8 cellular contexts compared by ENCODE assay signal in genomic region chr19:13277104-13277809, GRCh38.
DNase-seq lines count a peak whose midpoint lies in the region; ATAC-seq and TF ChIP-seq lines count a peak whose summit lies in the region.

No MANE protein-coding gene starts in this region.

- no peaks in the 10 kb centered on the region for H3K79me2 ChIP-seq in GM23338 (replicated peaks; ENCODE audit: insufficient read depth)

- peaks cover 0 to 24% (median 15%) of the 10 kb centered on the region in 4 donors for H3K4me1 Mint-ChIP-seq in CD4-positive, CD25-positive, alpha-beta regulatory T cell
- H3K4me1 Mint-ChIP-seq in GM23338: peaks cover 5% of the 10 kb centered on the region; the same call in 2 of the 3 replicates

- TF ChIP-seq CTCF in GM23338 (conservative IDR thresholded peaks at IDR 0.05; ENCODE audit: low read depth in 2 of 2): peak; percentile 76 to 78
- TF ChIP-seq CTCF in left lung (IDR thresholded peaks at IDR 0.05): peak; percentile 59 to 81

- H3K27me3 ChIP-seq in CD4-positive, CD25-positive, alpha-beta regulatory T cell (ENCODE audit: control insufficient read depth, insufficient read depth, low read length): no peaks in the 10 kb centered on the region
- H3K27me3 ChIP-seq in GM23338 (ENCODE audit: insufficient read depth): no peaks in the 10 kb centered on the region
- H3K27me3 ChIP-seq in left lung: peaks cover 0 to 19% of the 10 kb centered on the region in 2 donors

- peak overlapping the region; percentile 30 for H3K27ac ChIP-seq in CD4-positive, CD25-positive, alpha-beta regulatory T cell (ENCODE audit: insufficient read depth, low read length, poor library complexity, severe bottlenecking)
- H3K27ac ChIP-seq in GM23338 (ENCODE audit: low read depth) (no peak overlapping the region), left lung (no peak overlapping the region)

- H3K4me1 ChIP-seq in CD4-positive, CD25-positive, alpha-beta regulatory T cell (ENCODE audit: control insufficient read depth, insufficient read depth, low read length, poor library complexity, severe bottlenecking): peaks cover 11% of the 10 kb centered on the region
- H3K4me1 ChIP-seq in GM23338 (ENCODE audit: insufficient read depth) (no peaks in the 10 kb centered on the region; the same call in 1 of the 2 replicates), left lung (peaks cover 0 to 4% of the 10 kb centered on the region in 2 donors)

- peak overlapping the region; percentile 38 to 82 (median 53) for H3K27ac Mint-ChIP-seq in CD4-positive, CD25-positive, alpha-beta regulatory T cell
- H3K27ac Mint-ChIP-seq in GM23338: no peak overlapping the region

- no peaks in the 10 kb centered on the region for H3F3A ChIP-seq in GM23338 (replicated peaks; ENCODE audit: low read depth)

- H3K9me3 Mint-ChIP-seq in CD4-positive, CD25-positive, alpha-beta regulatory T cell: peaks cover 0 to 2% (median 0%) of the 10 kb centered on the region in 7 donors
- peaks cover 15% of the 10 kb centered on the region for H3K9me3 Mint-ChIP-seq in GM23338

- intact Hi-C loops in left lung (cut with DNase I): loop anchor here in 1 of 2 donors (5.0 kb wide), 1 partner anchor 310 kb away; no protein-coding TSS in a partner anchor

- no peaks in the 10 kb centered on the region for H3K36me3 Mint-ChIP-seq in CD4-positive, CD25-positive, alpha-beta regulatory T cell
- H3K36me3 Mint-ChIP-seq in GM23338 (ENCODE audit: low read depth): peaks cover 38% of the 10 kb centered on the region

- no peak overlapping the region for H3K4me3 ChIP-seq in CD4-positive, CD25-positive, alpha-beta regulatory T cell (ENCODE audit: low read depth, low read length)
- H3K4me3 ChIP-seq in GM23338 (no peak overlapping the region), left lung (no peak overlapping the region)

- no peak overlapping the region for H2AFZ ChIP-seq in GM23338

- ATAC-seq in CD4-positive, CD25-positive, alpha-beta regulatory T cell (ENCODE audit: low read depth in 2 of 2): peak; percentile 85
- ATAC-seq in GM23338 (peak; percentile 90), left lung (peak; percentile 97), GM19023 (IDR thresholded peaks at IDR 0.05; ENCODE audit: unreplicated experiment) (no peak)
- peak; percentile 96 to 97 for ATAC-seq in activated CD4-positive, CD25-positive, alpha-beta regulatory T cell treated with anti-CD3 and anti-CD28 coated beads, Interleukin-2, amount 50 U/mL, for 24 hours

- H3K9me3 ChIP-seq in CD4-positive, CD25-positive, alpha-beta regulatory T cell (ENCODE audit: control insufficient read depth in 2 of 2, low read length in 2 of 2): no peaks in the 10 kb centered on the region
- H3K9me3 ChIP-seq in left lung: no peaks in the 10 kb centered on the region

- H3K36me3 ChIP-seq in CD4-positive, CD25-positive, alpha-beta regulatory T cell (ENCODE audit: control insufficient read depth, insufficient read depth, low read length): no peaks in the 10 kb centered on the region
- H3K36me3 ChIP-seq in GM23338 (ENCODE audit: insufficient read depth) (no peaks in the 10 kb centered on the region), left lung (no peaks in the 10 kb centered on the region)

- peaks cover 13% of the 10 kb centered on the region for H3K27me3 Mint-ChIP-seq in CD4-positive, CD25-positive, alpha-beta regulatory T cell
- H3K27me3 Mint-ChIP-seq in GM23338 (ENCODE audit: insufficient read depth, low read depth, poor library complexity): peaks cover 3% of the 10 kb centered on the region

- DNase-seq in CD4-positive, CD25-positive, alpha-beta regulatory T cell: peak; percentile 56 to 91 (median 82)
- peak; percentile 86 for DNase-seq in GM23338 (ENCODE audit: low spot score)
- peak; percentile 77 for DNase-seq in NCI-H2227 (lab: John Stamatoyannopoulos, UW; ENCODE audit: unreplicated experiment)
- DNase-seq in cerebellum (ENCODE audit: low spot score): peak; percentile 78
- DNase-seq in left lung: peak in 1 of 2 donors; percentile 43
- DNase-seq in stimulated activated CD4-positive, alpha-beta T cell treated with anti-CD3 and anti-CD28 coated beads, TNF-alpha, amount 100 ng/mL, for 24 hours (ENCODE audit: low read depth in 3 of 3): peak; percentile 39 to 68 (median 41)

- peaks cover 9% of the 10 kb centered on the region; the same call in 1 of the 2 replicates for H3K9me2 ChIP-seq in GM23338 (ENCODE audit: insufficient read depth)

- H3K4me3 Mint-ChIP-seq in CD4-positive, CD25-positive, alpha-beta regulatory T cell: peak overlapping the region in 3 of 4 donors; percentile 35 to 49 (median 41)
- no peak overlapping the region for H3K4me3 Mint-ChIP-seq in GM23338

- peaks cover 8% of the 10 kb centered on the region; the same call in 1 of the 2 replicates for H4K20me1 ChIP-seq in GM23338 (replicated peaks; ENCODE audit: insufficient read depth)

- no peak overlapping the region for H3K4me2 ChIP-seq in GM23338

TF ChIP-seq in GM23338, 12 proteins besides CTCF, POLR2A, EP300 and RAD21 (continues in another document):
- TF ChIP-seq, protein P1, sequence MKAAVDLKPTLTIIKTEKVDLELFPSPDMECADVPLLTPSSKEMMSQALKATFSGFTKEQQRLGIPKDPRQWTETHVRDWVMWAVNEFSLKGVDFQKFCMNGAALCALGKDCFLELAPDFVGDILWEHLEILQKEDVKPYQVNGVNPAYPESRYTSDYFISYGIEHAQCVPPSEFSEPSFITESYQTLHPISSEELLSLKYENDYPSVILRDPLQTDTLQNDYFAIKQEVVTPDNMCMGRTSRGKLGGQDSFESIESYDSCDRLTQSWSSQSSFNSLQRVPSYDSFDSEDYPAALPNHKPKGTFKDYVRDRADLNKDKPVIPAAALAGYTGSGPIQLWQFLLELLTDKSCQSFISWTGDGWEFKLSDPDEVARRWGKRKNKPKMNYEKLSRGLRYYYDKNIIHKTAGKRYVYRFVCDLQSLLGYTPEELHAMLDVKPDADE (IDR thresholded peaks at IDR 0.05): no peak
- TF ChIP-seq, protein P2, sequence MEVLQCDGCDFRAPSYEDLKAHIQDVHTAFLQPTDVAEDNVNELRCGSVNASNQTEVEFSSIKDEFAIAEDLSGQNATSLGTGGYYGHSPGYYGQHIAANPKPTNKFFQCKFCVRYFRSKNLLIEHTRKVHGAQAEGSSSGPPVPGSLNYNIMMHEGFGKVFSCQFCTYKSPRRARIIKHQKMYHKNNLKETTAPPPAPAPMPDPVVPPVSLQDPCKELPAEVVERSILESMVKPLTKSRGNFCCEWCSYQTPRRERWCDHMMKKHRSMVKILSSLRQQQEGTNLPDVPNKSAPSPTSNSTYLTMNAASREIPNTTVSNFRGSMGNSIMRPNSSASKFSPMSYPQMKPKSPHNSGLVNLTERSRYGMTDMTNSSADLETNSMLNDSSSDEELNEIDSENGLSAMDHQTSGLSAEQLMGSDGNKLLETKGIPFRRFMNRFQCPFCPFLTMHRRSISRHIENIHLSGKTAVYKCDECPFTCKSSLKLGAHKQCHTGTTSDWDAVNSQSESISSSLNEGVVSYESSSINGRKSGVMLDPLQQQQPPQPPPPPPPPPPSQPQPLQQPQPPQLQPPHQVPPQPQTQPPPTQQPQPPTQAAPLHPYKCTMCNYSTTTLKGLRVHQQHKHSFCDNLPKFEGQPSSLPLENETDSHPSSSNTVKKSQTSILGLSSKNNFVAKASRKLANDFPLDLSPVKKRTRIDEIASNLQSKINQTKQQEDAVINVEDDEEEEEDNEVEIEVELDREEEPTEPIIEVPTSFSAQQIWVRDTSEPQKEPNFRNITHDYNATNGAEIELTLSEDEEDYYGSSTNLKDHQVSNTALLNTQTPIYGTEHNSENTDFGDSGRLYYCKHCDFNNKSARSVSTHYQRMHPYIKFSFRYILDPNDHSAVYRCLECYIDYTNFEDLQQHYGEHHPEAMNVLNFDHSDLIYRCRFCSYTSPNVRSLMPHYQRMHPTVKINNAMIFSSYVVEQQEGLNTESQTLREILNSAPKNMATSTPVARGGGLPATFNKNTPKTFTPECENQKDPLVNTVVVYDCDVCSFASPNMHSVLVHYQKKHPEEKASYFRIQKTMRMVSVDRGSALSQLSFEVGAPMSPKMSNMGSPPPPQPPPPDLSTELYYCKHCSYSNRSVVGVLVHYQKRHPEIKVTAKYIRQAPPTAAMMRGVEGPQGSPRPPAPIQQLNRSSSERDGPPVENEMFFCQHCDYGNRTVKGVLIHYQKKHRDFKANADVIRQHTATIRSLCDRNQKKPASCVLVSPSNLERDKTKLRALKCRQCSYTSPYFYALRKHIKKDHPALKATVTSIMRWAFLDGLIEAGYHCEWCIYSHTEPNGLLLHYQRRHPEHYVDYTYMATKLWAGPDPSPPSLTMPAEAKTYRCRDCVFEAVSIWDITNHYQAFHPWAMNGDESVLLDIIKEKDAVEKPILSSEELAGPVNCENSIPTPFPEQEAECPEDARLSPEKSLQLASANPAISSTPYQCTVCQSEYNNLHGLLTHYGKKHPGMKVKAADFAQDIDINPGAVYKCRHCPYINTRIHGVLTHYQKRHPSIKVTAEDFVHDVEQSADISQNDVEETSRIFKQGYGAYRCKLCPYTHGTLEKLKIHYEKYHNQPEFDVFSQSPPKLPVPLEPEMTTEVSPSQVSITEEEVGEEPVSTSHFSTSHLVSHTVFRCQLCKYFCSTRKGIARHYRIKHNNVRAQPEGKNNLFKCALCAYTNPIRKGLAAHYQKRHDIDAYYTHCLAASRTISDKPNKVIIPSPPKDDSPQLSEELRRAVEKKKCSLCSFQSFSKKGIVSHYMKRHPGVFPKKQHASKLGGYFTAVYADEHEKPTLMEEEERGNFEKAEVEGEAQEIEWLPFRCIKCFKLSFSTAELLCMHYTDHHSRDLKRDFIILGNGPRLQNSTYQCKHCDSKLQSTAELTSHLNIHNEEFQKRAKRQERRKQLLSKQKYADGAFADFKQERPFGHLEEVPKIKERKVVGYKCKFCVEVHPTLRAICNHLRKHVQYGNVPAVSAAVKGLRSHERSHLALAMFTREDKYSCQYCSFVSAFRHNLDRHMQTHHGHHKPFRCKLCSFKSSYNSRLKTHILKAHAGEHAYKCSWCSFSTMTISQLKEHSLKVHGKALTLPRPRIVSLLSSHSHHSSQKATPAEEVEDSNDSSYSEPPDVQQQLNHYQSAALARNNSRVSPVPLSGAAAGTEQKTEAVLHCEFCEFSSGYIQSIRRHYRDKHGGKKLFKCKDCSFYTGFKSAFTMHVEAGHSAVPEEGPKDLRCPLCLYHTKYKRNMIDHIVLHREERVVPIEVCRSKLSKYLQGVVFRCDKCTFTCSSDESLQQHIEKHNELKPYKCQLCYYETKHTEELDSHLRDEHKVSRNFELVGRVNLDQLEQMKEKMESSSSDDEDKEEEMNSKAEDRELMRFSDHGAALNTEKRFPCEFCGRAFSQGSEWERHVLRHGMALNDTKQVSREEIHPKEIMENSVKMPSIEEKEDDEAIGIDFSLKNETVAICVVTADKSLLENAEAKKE (CRISPR knock-in tag; IDR thresholded peaks at IDR 0.05): no peak
- no peak for TF ChIP-seq POLR2AphosphoS5 (IDR thresholded peaks at IDR 0.05; ENCODE audit: low read depth)
- no peak for TF ChIP-seq ZNF331 (CRISPR knock-in tag; IDR thresholded peaks at IDR 0.05; ENCODE audit: low read depth)
- no peak for TF ChIP-seq EZH2phosphoT487 (IDR thresholded peaks at IDR 0.05; ENCODE audit: unreplicated experiment)
- TF ChIP-seq CREB1 (CRISPR knock-in tag; IDR thresholded peaks at IDR 0.05; ENCODE audit: low read depth): no peak
